Comparison of ENCODE assay signal across 13 cellular contexts in genomic region chrX:39614680-39614998, GRCh38.
DNase-seq lines count a peak whose midpoint lies in the region; ATAC-seq, FAIRE-seq and TF ChIP-seq lines count a peak whose summit lies in the region.
"Had no signal": no experiment of that assay in that cellular context is flagged by ENCODE, and none has a peak within 500 bp of the region (broad histone marks: within the 10 kb centered on the region; RNA-seq: fewer than 3 reads in every experiment).

No MANE protein-coding gene starts in this region.

- peak overlapping the region; percentile 93 for H3K9ac ChIP-seq in KMS-11
- no peak overlapping the region for H3K9ac ChIP-seq in astrocyte (ENCODE audit: low read length)

- H3K79me2 ChIP-seq in KMS-11 (ENCODE audit: insufficient read depth, low read depth) (no peaks in the 10 kb centered on the region), astrocyte (ENCODE audit: insufficient read depth, low read length) (no peaks in the 10 kb centered on the region)

- H3K4me2 ChIP-seq in KMS-11 (peak overlapping the region; percentile 86), astrocyte (ENCODE audit: low read length) (peak overlapping the region; percentile 65)

- CTCF ChIA-PET in activated CD8-positive, alpha-beta memory T cell treated with anti-CD3 and anti-CD28 coated beads, Interleukin-2, amount 10 ng/mL, durations not matched to agents 7 days and 5 days (lab: Charles Lee): no interaction called here

- H3K36me3 ChIP-seq in KMS-11 (ENCODE audit: insufficient read depth) (no peaks in the 10 kb centered on the region), astrocyte (ENCODE audit: insufficient read depth, low read length) (no peaks in the 10 kb centered on the region)
- H3K36me3 ChIP-seq: pancreas had no signal

- H4K20me1 ChIP-seq in KMS-11 (ENCODE audit: insufficient read depth) (no peaks in the 10 kb centered on the region), astrocyte (ENCODE audit: insufficient read depth, low read length) (no peaks in the 10 kb centered on the region)

- peak overlapping the region; percentile 100 for H3K27ac ChIP-seq in KMS-11
- no peak overlapping the region for H3K27ac ChIP-seq in astrocyte (ENCODE audit: low read depth, low read length)

- no peaks in the 10 kb centered on the region for H3K36me3 Mint-ChIP-seq in activated CD8-positive, alpha-beta memory T cell treated with anti-CD3 and anti-CD28 coated beads, Interleukin-2, amount 10 ng/mL, durations not matched to agents 7 days and 5 days
- H3K36me3 Mint-ChIP-seq in astrocyte (ENCODE audit: low read depth, unreplicated experiment) (no peaks in the 10 kb centered on the region), nephron (ENCODE audit: low read depth) (no peaks in the 10 kb centered on the region)

- H3K27me3 ChIP-seq in KMS-11 (ENCODE audit: insufficient read depth, low read depth): no peaks in the 10 kb centered on the region
- H3K27me3 ChIP-seq in astrocyte (ENCODE audit: insufficient read depth, low read length): peaks cover 5% of the 10 kb centered on the region

- H3K4me3 ChIP-seq in KMS-11 (IDR thresholded peaks at IDR 0.05; ENCODE audit: insufficient read depth, low read depth, low read length): no peak overlapping the region
- H3K4me3 ChIP-seq in astrocyte (ENCODE audit: insufficient read depth, low read depth, low read length): no peak overlapping the region

- no peak for DNase-seq in activated CD8-positive, alpha-beta memory T cell treated with anti-CD3 and anti-CD28 coated beads, Interleukin-2, amount 10 ng/mL, durations not matched to agents 7 days and 5 days
- DNase-seq in activated CD8-positive, alpha-beta memory T cell treated with anti-CD3 and anti-CD28 coated beads, Interleukin-2, amount 50 U/mL, for 4 hours: no peak
- no peak for DNase-seq in astrocyte (ENCODE audit: low read depth)
- DNase-seq in head of caudate nucleus: no peak
- DNase-seq in stimulated activated naive CD4-positive, alpha-beta T cell (lab: John Stamatoyannopoulos, UW): no peak
- DNase-seq in NOMO-1 treated with dmso at 0.1 percent for 144 hours (lab: John Stamatoyannopoulos, UW; ENCODE audit: unreplicated experiment): no peak
- DNase-seq: anterior cingulate cortex, hypothalamus, NCI-H1436, pancreas had no signal

- H3K4me3 Mint-ChIP-seq in activated CD8-positive, alpha-beta memory T cell treated with anti-CD3 and anti-CD28 coated beads, Interleukin-2, amount 10 ng/mL, durations not matched to agents 7 days and 5 days: peak overlapping the region; percentile 72
- H3K4me3 Mint-ChIP-seq in astrocyte (ENCODE audit: unreplicated experiment) (no peak overlapping the region), nephron (peak overlapping the region in 2 of 3 experiments; percentile 71 to 72)
- H3K4me3 Mint-ChIP-seq: dendritic cell treated with granulocyte-macrophage colony-stimulating factor and Interleukin-4, amounts not matched to agents 40 ng/mL and 50 ng/mL, for 4 days had no signal

- no peaks in the 10 kb centered on the region for H3K9me3 ChIP-seq in astrocyte (ENCODE audit: insufficient read depth, low read depth, low read length)
- H3K9me3 ChIP-seq: pancreas had no signal

- H3K27ac Mint-ChIP-seq in activated CD8-positive, alpha-beta memory T cell treated with anti-CD3 and anti-CD28 coated beads, Interleukin-2, amount 10 ng/mL, durations not matched to agents 7 days and 5 days: no peak overlapping the region
- H3K27ac Mint-ChIP-seq in astrocyte (ENCODE audit: unreplicated experiment): no peak overlapping the region
- H3K27ac Mint-ChIP-seq in nephron: peak overlapping the region; percentile 67 to 82 (median 75)
- H3K27ac Mint-ChIP-seq: dendritic cell treated with granulocyte-macrophage colony-stimulating factor and Interleukin-4, amounts not matched to agents 40 ng/mL and 50 ng/mL, for 4 days had no signal

- H3K27me3 Mint-ChIP-seq in activated CD8-positive, alpha-beta memory T cell treated with anti-CD3 and anti-CD28 coated beads, Interleukin-2, amount 10 ng/mL, durations not matched to agents 7 days and 5 days: peaks cover 3% of the 10 kb centered on the region
- H3K27me3 Mint-ChIP-seq in astrocyte (ENCODE audit: low read depth, unreplicated experiment) (peaks cover 46% of the 10 kb centered on the region), nephron (ENCODE audit: low read depth) (peaks cover 16% of the 10 kb centered on the region)

- H3K4me1 ChIP-seq in KMS-11 (ENCODE audit: low read depth, poor library complexity, severe bottlenecking): peaks cover 23% of the 10 kb centered on the region
- H3K4me1 ChIP-seq in astrocyte (ENCODE audit: insufficient read depth, low read length): peaks cover 4% of the 10 kb centered on the region
- H3K4me1 ChIP-seq: pancreas had no signal

- no peak for ATAC-seq in activated CD8-positive, alpha-beta memory T cell treated with anti-CD3 and anti-CD28 coated beads, Interleukin-2, amount 10 ng/mL, durations not matched to agents 7 days and 5 days

- no peaks in the 10 kb centered on the region for H3K9me3 Mint-ChIP-seq in activated CD8-positive, alpha-beta memory T cell treated with anti-CD3 and anti-CD28 coated beads, Interleukin-2, amount 10 ng/mL, durations not matched to agents 7 days and 5 days (ENCODE audit: low read depth)
- H3K9me3 Mint-ChIP-seq in astrocyte (ENCODE audit: unreplicated experiment) (no peaks in the 10 kb centered on the region), nephron (peaks cover 10% of the 10 kb centered on the region)
- H3K9me3 Mint-ChIP-seq: dendritic cell treated with granulocyte-macrophage colony-stimulating factor and Interleukin-4, amounts not matched to agents 40 ng/mL and 50 ng/mL, for 4 days had no signal

- intact Hi-C loops in head of caudate nucleus (cut with DNase I): no loop called here

- FAIRE-seq in astrocyte (lab: Jason Lieb, UNC): no peak
- FAIRE-seq: pancreas had no signal

- H3K4me1 Mint-ChIP-seq in activated CD8-positive, alpha-beta memory T cell treated with anti-CD3 and anti-CD28 coated beads, Interleukin-2, amount 10 ng/mL, durations not matched to agents 7 days and 5 days: peaks cover 10% of the 10 kb centered on the region
- H3K4me1 Mint-ChIP-seq in astrocyte (ENCODE audit: low read depth, unreplicated experiment) (peaks cover 5% of the 10 kb centered on the region), nephron (peaks cover 63% of the 10 kb centered on the region)

- no peak for TF ChIP-seq CTCF in KMS-11 (conservative IDR thresholded peaks at IDR 0.05; ENCODE audit: low read depth, low read length)
- TF ChIP-seq CTCF in astrocyte (IDR thresholded peaks at IDR 0.05; ENCODE audit: insufficient read depth, low read depth, low read length): no peak
- TF ChIP-seq CTCF in nephron (IDR thresholded peaks at IDR 0.05; ENCODE audit: unreplicated experiment in 3 of 3): no peak

- H2AFZ ChIP-seq in KMS-11 (ENCODE audit: low read depth) (peak overlapping the region; percentile 60), astrocyte (ENCODE audit: low read depth, low read length) (no peak overlapping the region)

Comparison
In these comparisons a context has a peak if more than half of its experiments do, and no peak if none do; other contexts are left out.
1. H3K27ac Mint-ChIP-seq: peak in nephron (3 of 3); none in activated CD8-positive, alpha-beta memory T cell treated with anti-CD3 and anti-CD28 coated beads, Interleukin-2, amount 10 ng/mL, durations not matched to agents 7 days and 5 days (single experiment) and astrocyte (single experiment).